Comparison of ENCODE assay signal across 12 cellular contexts in genomic region chr1:107821340-107821739, GRCh38.
DNase-seq lines count a peak whose midpoint lies in the region; ATAC-seq and TF ChIP-seq lines count a peak whose summit lies in the region.
"Had no signal": no experiment of that assay in that cellular context is flagged by ENCODE, and none has a peak within 500 bp of the region (broad histone marks: within the 10 kb centered on the region; RNA-seq: fewer than 3 reads in every experiment).

No MANE protein-coding gene starts in this region.

- H3K4me2 ChIP-seq in neural progenitor cell = no peak overlapping the region
- H3K4me2 ChIP-seq: GM23338, KMS-11 had no signal

- H3K4me3 ChIP-seq in CD4-positive, CD25-positive, alpha-beta regulatory T cell (ENCODE audit: low read depth, low read length) = peak overlapping the region; percentile 2
- no peak overlapping the region for H3K4me3 ChIP-seq in neural progenitor cell
- H3K4me3 ChIP-seq: GM23338 had no signal

- peak overlapping the region in 3 of 4 donors; percentile 3 to 11 (median 10) for H3K4me3 Mint-ChIP-seq in CD4-positive, CD25-positive, alpha-beta regulatory T cell
- H3K4me3 Mint-ChIP-seq in activated T-helper 2 cell treated with anti-CD3 and anti-CD28 coated beads, Interferon-gamma antibody, Interleukin-2, Interleukin-4, amounts not matched to agents 10 μg/mL and 5 μg/mL and 100 μg/mL, durations not matched to agents 14 hours and 24 hours and 36 hours (ENCODE audit: low read depth) = no peak overlapping the region
- no peak overlapping the region for H3K4me3 Mint-ChIP-seq in neural progenitor cell
- H3K4me3 Mint-ChIP-seq: GM23338 had no signal

- H3K36me3 Mint-ChIP-seq in CD4-positive, CD25-positive, alpha-beta regulatory T cell = peaks cover 13% of the 10 kb centered on the region
- peaks cover 15% of the 10 kb centered on the region for H3K36me3 Mint-ChIP-seq in activated T-helper 2 cell treated with anti-CD3 and anti-CD28 coated beads, Interferon-gamma antibody, Interleukin-2, Interleukin-4, amounts not matched to agents 10 μg/mL and 5 μg/mL and 100 μg/mL, durations not matched to agents 14 hours and 24 hours and 36 hours (ENCODE audit: low read depth)
- no peaks in the 10 kb centered on the region for H3K36me3 Mint-ChIP-seq in neural progenitor cell

- no peaks in the 10 kb centered on the region for H3F3A ChIP-seq in neural progenitor cell (ENCODE audit: low read depth)

- H3K27ac Mint-ChIP-seq in CD4-positive, CD25-positive, alpha-beta regulatory T cell = peak overlapping the region; percentile 4 to 82 (median 76)
- H3K27ac Mint-ChIP-seq in activated T-helper 2 cell treated with anti-CD3 and anti-CD28 coated beads, Interferon-gamma antibody, Interleukin-2, Interleukin-4, amounts not matched to agents 10 μg/mL and 5 μg/mL and 100 μg/mL, durations not matched to agents 14 hours and 24 hours and 36 hours = peak overlapping the region; percentile 10
- H3K27ac Mint-ChIP-seq in neural progenitor cell = no peak overlapping the region
- H3K27ac Mint-ChIP-seq: GM23338 had no signal

- no peak overlapping the region for H3K27ac ChIP-seq in CD4-positive, CD25-positive, alpha-beta regulatory T cell (ENCODE audit: insufficient read depth, low read length, poor library complexity, severe bottlenecking)
- H3K27ac ChIP-seq in neural progenitor cell = no peak overlapping the region
- H3K27ac ChIP-seq: KMS-11 had no signal

- TF ChIP-seq CTCF in neural progenitor cell (IDR thresholded peaks at IDR 0.05) = no peak

- no peaks in the 10 kb centered on the region for H3K9me3 ChIP-seq in CD4-positive, CD25-positive, alpha-beta regulatory T cell (ENCODE audit: control insufficient read depth in 2 of 2, low read length in 2 of 2)
- H3K9me3 ChIP-seq in neural progenitor cell (ENCODE audit: low read depth) = no peaks in the 10 kb centered on the region

- H3K4me1 ChIP-seq in CD4-positive, CD25-positive, alpha-beta regulatory T cell (ENCODE audit: control insufficient read depth, insufficient read depth, low read length, poor library complexity, severe bottlenecking) = peaks cover 15% of the 10 kb centered on the region
- H3K4me1 ChIP-seq in neural progenitor cell = peaks cover 4% of the 10 kb centered on the region

- intact Hi-C loops in activated T-helper 2 cell treated with anti-CD3 and anti-CD28 coated beads, Interferon-gamma antibody, Interleukin-2, Interleukin-4, amounts not matched to agents 10 μg/mL and 5 μg/mL and 100 μg/mL, durations not matched to agents 14 hours and 24 hours and 36 hours (cut with micrococcal nuclease) = loop anchor here (2.0 kb wide), 1 partner anchor 113 kb away; no protein-coding TSS in a partner anchor

- peaks cover 33 to 61% (median 38%) of the 10 kb centered on the region in 4 donors for H3K4me1 Mint-ChIP-seq in CD4-positive, CD25-positive, alpha-beta regulatory T cell
- H3K4me1 Mint-ChIP-seq in activated T-helper 2 cell treated with anti-CD3 and anti-CD28 coated beads, Interferon-gamma antibody, Interleukin-2, Interleukin-4, amounts not matched to agents 10 μg/mL and 5 μg/mL and 100 μg/mL, durations not matched to agents 14 hours and 24 hours and 36 hours (ENCODE audit: low read depth) = peaks cover 16% of the 10 kb centered on the region
- H3K4me1 Mint-ChIP-seq in neural progenitor cell = no peaks in the 10 kb centered on the region

- no peaks in the 10 kb centered on the region for H3K36me3 ChIP-seq in CD4-positive, CD25-positive, alpha-beta regulatory T cell (ENCODE audit: control insufficient read depth, insufficient read depth, low read length)
- H3K36me3 ChIP-seq in neural progenitor cell = no peaks in the 10 kb centered on the region

- H3K9me3 Mint-ChIP-seq in CD4-positive, CD25-positive, alpha-beta regulatory T cell = peaks cover 0 to 16% (median 2%) of the 10 kb centered on the region in 7 donors
- H3K9me3 Mint-ChIP-seq in activated T-helper 2 cell treated with anti-CD3 and anti-CD28 coated beads, Interferon-gamma antibody, Interleukin-2, Interleukin-4, amounts not matched to agents 10 μg/mL and 5 μg/mL and 100 μg/mL, durations not matched to agents 14 hours and 24 hours and 36 hours = peaks cover 26% of the 10 kb centered on the region
- H3K9me3 Mint-ChIP-seq in neural progenitor cell = peaks cover 6% of the 10 kb centered on the region
- H3K9me3 Mint-ChIP-seq: GM23338 had no signal

- no peak overlapping the region for H3K9ac ChIP-seq in neural progenitor cell
- H3K9ac ChIP-seq: KMS-11 had no signal

- peak in 2 of 3 donors; percentile 10 to 23 for DNase-seq in CD4-positive, CD25-positive, alpha-beta regulatory T cell
- DNase-seq in ELR (ENCODE audit: low read depth) (peak; percentile 2), neural progenitor cell (ENCODE audit: low spot score) (no peak), HCEC 1CT (no peak)
- DNase-seq in activated T-helper 2 cell treated with anti-CD3 and anti-CD28 coated beads, Interferon-gamma antibody, Interleukin-2, Interleukin-4, amounts not matched to agents 10 μg/mL and 5 μg/mL and 100 μg/mL, durations not matched to agents 14 hours and 24 hours and 36 hours (ENCODE audit: low spot score) = no peak
- DNase-seq: NCI-H187 treated with DMSO at 0.1 percent for 48 hours, NCI-H524 treated with DMSO at 0.1 percent for 48 hours, RPMI8226 had no signal

- H4K20me1 ChIP-seq in neural progenitor cell (ENCODE audit: low read depth) = no peaks in the 10 kb centered on the region

- no peaks in the 10 kb centered on the region for H3K79me2 ChIP-seq in neural progenitor cell (ENCODE audit: low read depth)

- H2AFZ ChIP-seq in neural progenitor cell (replicated peaks) = peak overlapping the region; percentile 26
- H2AFZ ChIP-seq: GM23338 had no signal

- no peaks in the 10 kb centered on the region for H3K27me3 ChIP-seq in CD4-positive, CD25-positive, alpha-beta regulatory T cell (ENCODE audit: control insufficient read depth, insufficient read depth, low read length)
- H3K27me3 ChIP-seq in neural progenitor cell = no peaks in the 10 kb centered on the region

- ATAC-seq in CD4-positive, CD25-positive, alpha-beta regulatory T cell (ENCODE audit: low read depth in 2 of 2) = peak; percentile 69 to 73
- ATAC-seq in HG03025 (IDR thresholded peaks at IDR 0.05; ENCODE audit: low FRiP score, unreplicated experiment) (no peak), HG03108 (IDR thresholded peaks at IDR 0.05; ENCODE audit: unreplicated experiment) (no peak)
- ATAC-seq: GM23338 had no signal

- no peaks in the 10 kb centered on the region for H3K27me3 Mint-ChIP-seq in CD4-positive, CD25-positive, alpha-beta regulatory T cell
- peaks cover 3% of the 10 kb centered on the region for H3K27me3 Mint-ChIP-seq in activated T-helper 2 cell treated with anti-CD3 and anti-CD28 coated beads, Interferon-gamma antibody, Interleukin-2, Interleukin-4, amounts not matched to agents 10 μg/mL and 5 μg/mL and 100 μg/mL, durations not matched to agents 14 hours and 24 hours and 36 hours (ENCODE audit: low read depth)
- H3K27me3 Mint-ChIP-seq in neural progenitor cell (ENCODE audit: insufficient read depth, low read depth) = no peaks in the 10 kb centered on the region

Comparison
In these comparisons a context has a peak if more than half of its experiments do, and no peak if none do; other contexts are left out.
1. ATAC-seq: peak in CD4-positive, CD25-positive, alpha-beta regulatory T cell (2 of 2); none in HG03025 (single experiment) and HG03108 (single experiment).
2. DNase-seq: peak in CD4-positive, CD25-positive, alpha-beta regulatory T cell (2 of 3) and ELR (single experiment); none in activated T-helper 2 cell treated with anti-CD3 and anti-CD28 coated beads, Interferon-gamma antibody, Interleukin-2, Interleukin-4, amounts not matched to agents 10 μg/mL and 5 μg/mL and 100 μg/mL, durations not matched to agents 14 hours and 24 hours and 36 hours (single experiment), neural progenitor cell (single experiment) and HCEC 1CT (single experiment).
3. H3K4me3 Mint-ChIP-seq: peak in CD4-positive, CD25-positive, alpha-beta regulatory T cell (3 of 4); none in activated T-helper 2 cell treated with anti-CD3 and anti-CD28 coated beads, Interferon-gamma antibody, Interleukin-2, Interleukin-4, amounts not matched to agents 10 μg/mL and 5 μg/mL and 100 μg/mL, durations not matched to agents 14 hours and 24 hours and 36 hours (single experiment) and neural progenitor cell (single experiment).